In the genomic region with DNA sequence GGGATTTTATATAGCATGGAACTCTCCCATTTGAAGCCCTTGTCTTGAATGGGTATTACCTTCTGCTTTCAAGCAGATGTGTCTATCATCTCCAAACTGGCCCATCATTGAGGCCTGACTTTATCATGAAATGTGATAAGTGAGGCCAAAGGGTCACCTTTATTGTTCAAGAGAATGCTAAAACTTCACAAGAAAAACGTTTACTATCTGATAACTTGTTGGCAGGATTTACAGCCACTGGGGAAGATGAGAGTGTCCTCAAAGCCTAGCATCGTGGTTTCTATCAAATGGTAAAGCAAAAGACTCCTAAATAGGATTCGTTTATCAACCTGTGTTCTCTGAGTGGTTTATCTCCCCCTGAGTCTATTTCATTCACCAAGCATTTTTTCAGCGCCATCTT, we compare ENCODE assay signal across 9 cellular contexts.
"Had no signal": no experiment of that assay in that cellular context is flagged by ENCODE, and none has a peak within 500 bp of the region (broad histone marks: within the 10 kb centered on the region; RNA-seq: fewer than 3 reads in every experiment).

No MANE protein-coding gene starts in this region.

- DNase-seq: GM23248, GOT3, H7, H9, HCEC 1CT, HFFc6 had no signal

- ATAC-seq: GM23338, HCT116 had no signal

- H3K36me3 ChIP-seq: HAP-1 had no signal

- H3K4me1 Mint-ChIP-seq: GM23338 had no signal

- H3K27ac ChIP-seq: GM23248 had no signal

- H3K4me3 ChIP-seq: GM23248, GM23338, HAP-1 had no signal

- H3K4me3 Mint-ChIP-seq: GM23338, H9, HFFc6 had no signal

- H3K27ac Mint-ChIP-seq: GM23338, H9, HFFc6 had no signal

- H3K9ac ChIP-seq: GM23248 had no signal

- H3K4me1 ChIP-seq: HAP-1 had no signal
